In genomic region chr16:54093281-54093680, GRCh38 we compare ENCODE assay signal across 26 cellular contexts.
"Had no signal": no experiment of that assay in that cellular context is flagged by ENCODE, and none has a peak within 500 bp of the region (broad histone marks: within the 10 kb centered on the region; RNA-seq: fewer than 3 reads in every experiment).

No MANE protein-coding gene starts in this region.

- DNase-seq: activated CD4-positive, alpha-beta T cell treated with anti-CD3 and anti-CD28 coated beads, Interleukin-2, amount 10 ng/mL, durations not matched to agents 24 days and 14 days; activated CD4-positive, alpha-beta T cell treated with anti-CD3 and anti-CD28 coated beads, Interleukin-2, amount 50 U/mL, for 4 hours; activated CD8-positive, alpha-beta T cell treated with anti-CD3 and anti-CD28 coated beads for 36 hours; activated effector memory CD4-positive, alpha-beta T cell treated with anti-CD3 and anti-CD28 coated beads, Interleukin-2, amount 50 U/mL, for 16 hours; activated naive CD4-positive, alpha-beta T cell; activated naive CD4-positive, alpha-beta T cell treated with anti-CD3 and anti-CD28 coated beads, Interleukin-2, amount 50 U/mL, for 16 hours; activated naive CD8-positive, alpha-beta T cell treated with anti-CD3 and anti-CD28 coated beads, Interleukin-2, amount 10 ng/mL, durations not matched to agents 7 days and 5 days; activated T-cell treated with anti-CD3 and anti-CD28 coated beads, Interleukin-2, amount 50 U/mL, for 1 hour; activated T-cell treated with anti-CD3 and anti-CD28 coated beads, Interleukin-2, amount 50 U/mL, for 72 hours; NCI-H1048; NCI-H1105 treated with DMSO at 0.1 percent for 48 hours; NCI-H1436; NCI-H1694; NCI-H1930; NCI-H2081 treated with DMSO at 0.1 percent for 48 hours; NCI-H226; NCI-H446 treated with DMSO at 0.1 percent for 48 hours; NCI-H524; RPMI8226; SHP77 treated with DMSO at 0.1 percent for 48 hours; SK-N-SH had no signal

- ATAC-seq: activated CD8-positive, alpha-beta T cell treated with anti-CD3 and anti-CD28 coated beads for 36 hours; activated T-cell treated with anti-CD3 and anti-CD28 coated beads, Interleukin-2, amount 50 U/mL, for 72 hours; activated T-helper 17 cell treated with anti-CD3 and anti-CD28 coated beads, Interleukin-2, amount 50 U/mL, for 72 hours; K562; Panc1 had no signal

- H3K27me3 ChIP-seq: SJSA1 had no signal

- H3K4me1 ChIP-seq: SJSA1 had no signal

- FAIRE-seq: K562, TTC549 had no signal

- H3K9me3 ChIP-seq: SK-N-SH had no signal

- H3K27ac ChIP-seq: SJSA1 had no signal

- H3K4me3 ChIP-seq: K562, SJSA1 had no signal
